In the genomic region with DNA sequence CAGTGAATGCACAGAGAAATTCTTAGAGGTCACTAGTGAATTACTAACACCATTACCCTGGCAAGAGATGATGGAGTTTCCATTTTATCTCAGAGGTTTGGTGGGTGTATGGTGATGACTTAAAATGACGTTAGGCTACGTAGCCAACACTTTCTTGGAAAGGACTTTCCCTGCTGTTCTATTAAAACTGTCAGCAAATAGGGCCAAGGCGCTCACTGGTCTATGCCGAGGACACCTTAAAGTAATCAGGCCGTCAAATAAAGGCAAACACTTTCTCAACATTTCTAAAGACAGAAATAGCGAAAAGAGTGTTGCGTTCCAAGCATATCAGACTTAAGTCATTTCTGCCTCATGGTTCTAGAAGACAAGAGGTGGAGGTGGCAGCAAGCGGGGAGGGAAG, we compare ENCODE assay signal across 22 cellular contexts.
"Had no signal": no experiment of that assay in that cellular context is flagged by ENCODE, and none has a peak within 500 bp of the region (broad histone marks: within the 10 kb centered on the region; RNA-seq: fewer than 3 reads in every experiment).

No MANE protein-coding gene starts in this region.

- H3K27ac ChIP-seq: epithelial cell of prostate, psoas muscle, right lobe of liver had no signal

- H3K4me3 ChIP-seq: psoas muscle, right lobe of liver, stomach had no signal

- H3K36me3 ChIP-seq: right lobe of liver, stomach had no signal

- DNase-seq: activated CD4-positive, alpha-beta T cell treated with anti-CD3 and anti-CD28 coated beads for 48 hours; activated CD8-positive, alpha-beta memory T cell treated with anti-CD3 and anti-CD28 coated beads, Interleukin-2, amount 50 U/mL, for 4 hours; activated CD8-positive, alpha-beta T cell treated with anti-CD3 and anti-CD28 coated beads for 36 hours; activated gamma-delta T cell; activated T-cell treated with anti-CD3 and anti-CD28 coated beads, Interleukin-2, amount 50 U/mL, for 72 hours; amniotic stem cell; cerebellar nuclear complex; dermis blood vessel endothelial cell; hypothalamus; kidney glomerular epithelial cell; left ventricle myocardium superior; mesenchymal stem cell; nucleus accumbens; psoas muscle; right lobe of liver; SIG-M5; stimulated activated CD4-positive, alpha-beta T cell treated with anti-CD3 and anti-CD28 coated beads, Interleukin-12 subunit alpha, Interleukin-12 subunit beta, amount 100 ng/mL, for 4 hours; stimulated activated CD4-positive, alpha-beta T cell treated with anti-CD3 and anti-CD28 coated beads, Interleukin-2, amount 100 ng/mL, for 24 hours; stomach; T-helper 2 cell had no signal

- ATAC-seq: activated CD8-positive, alpha-beta T cell treated with anti-CD3 and anti-CD28 coated beads for 36 hours; activated T-cell treated with anti-CD3 and anti-CD28 coated beads, Interleukin-2, amount 50 U/mL, for 72 hours; left ventricle myocardium superior; natural killer cell treated with Interleukin-12 subunit alpha and Interleukin-12 subunit beta and Interleukin-15 and Interleukin-18, amount 100 ng/mL, for 72 hours; psoas muscle; right lobe of liver had no signal

- H3K27me3 ChIP-seq: right lobe of liver, stomach had no signal

- H3K4me1 ChIP-seq: right lobe of liver had no signal

- H3K9me3 ChIP-seq: psoas muscle, right lobe of liver, stomach had no signal
